ENCODE assay signal across 1 cellular context in genomic region chr12:632102-632696, GRCh38.
TF ChIP-seq lines count a peak whose summit lies in the region.

No MANE protein-coding gene starts in this region.

TF ChIP-seq in HepG2, 621 proteins besides CTCF, POLR2A, EP300 and RAD21 (continued from another document):
- TF ChIP-seq GRHL1 (CRISPR knock-in tag; conservative IDR thresholded peaks at IDR 0.05) (no peak), SKI (IDR thresholded peaks at IDR 0.05; ENCODE audit: partially characterized antibody) (peak; percentile 87), HNF1B (CRISPR knock-in tag; IDR thresholded peaks at IDR 0.05) (peak; percentile 42; the same call in 1 of the 2 replicates), ZNF891 (CRISPR knock-in tag; IDR thresholded peaks at IDR 0.05) (no peak), ESRRA (CRISPR knock-in tag; IDR thresholded peaks at IDR 0.05; ENCODE audit: low read depth) (no peak), ZSCAN25 (CRISPR knock-in tag; IDR thresholded peaks at IDR 0.05) (peak; percentile 91), ZNF121 (CRISPR knock-in tag; IDR thresholded peaks at IDR 0.05) (0 out of 2 replicates have a peak, but pooled peaks have one; percentile 20), BRF2 (CRISPR knock-in tag; IDR thresholded peaks at IDR 0.05) (no peak), ZKSCAN8 (CRISPR knock-in tag; IDR thresholded peaks at IDR 0.05; ENCODE audit: borderline replicate concordance) (no peak; the same call in 1 of the 2 replicates), ZNF883 (CRISPR knock-in tag; IDR thresholded peaks at IDR 0.05; ENCODE audit: not compliant biosample characterization) (no peak), CCAR2 (optimal IDR thresholded peaks at IDR 0.05; ENCODE audit: low read depth, low read length) (no peak), SMYD3 (CRISPR knock-in tag; IDR thresholded peaks at IDR 0.05) (no peak), FOXO1 (CRISPR knock-in tag; IDR thresholded peaks at IDR 0.05) (peak; percentile 67; the same call in 1 of the 2 replicates), HMGXB4 (CRISPR knock-in tag; IDR thresholded peaks at IDR 0.05; ENCODE audit: borderline replicate concordance in 1 of 2, low read depth in 1 of 2) (no peak), SALL1 (CRISPR knock-in tag; IDR thresholded peaks at IDR 0.05) (peak; percentile 34), CSRNP2 (CRISPR knock-in tag; conservative IDR thresholded peaks at IDR 0.05; ENCODE audit: low read depth) (no peak), TOPORS (CRISPR knock-in tag; IDR thresholded peaks at IDR 0.05) (no peak), E2F5 (CRISPR knock-in tag; conservative IDR thresholded peaks at IDR 0.05) (no peak), PAF1 (CRISPR knock-in tag; IDR thresholded peaks at IDR 0.05) (no peak), FOXA1 (IDR thresholded peaks at IDR 0.05) (peak; percentile 60; the same call in 1 of the 2 replicates), FOXA1 (CRISPR knock-in tag; IDR thresholded peaks at IDR 0.05) (peak; percentile 70), FOSL2 (CRISPR knock-in tag; IDR thresholded peaks at IDR 0.05) (peak; percentile 56; the same call in 1 of the 2 replicates), ZNF337 (CRISPR knock-in tag; IDR thresholded peaks at IDR 0.05; ENCODE audit: borderline replicate concordance, low read depth) (no peak), RNF2 (conservative IDR thresholded peaks at IDR 0.05; ENCODE audit: low read depth) (no peak), TARDBP (CRISPR knock-in tag; IDR thresholded peaks at IDR 0.05) (peak; percentile 53; the same call in 1 of the 2 replicates), GFI1 (CRISPR knock-in tag; IDR thresholded peaks at IDR 0.05; ENCODE audit: borderline replicate concordance) (peak; percentile 99), ZBTB1 (CRISPR knock-in tag; IDR thresholded peaks at IDR 0.05; ENCODE audit: borderline replicate concordance) (no peak), THAP7 (CRISPR knock-in tag; IDR thresholded peaks at IDR 0.05) (no peak), XRCC5 (optimal IDR thresholded peaks at IDR 0.05; ENCODE audit: low read length) (no peak), RAD51 (IDR thresholded peaks at IDR 0.05; ENCODE audit: borderline replicate concordance) (no peak), DR1 (CRISPR knock-in tag; IDR thresholded peaks at IDR 0.05) (no peak), KIAA2018 (CRISPR knock-in tag; IDR thresholded peaks at IDR 0.05; ENCODE audit: borderline replicate concordance) (no peak), CREB1 (IDR thresholded peaks at IDR 0.05) (no peak), CREB1 (CRISPR knock-in tag; IDR thresholded peaks at IDR 0.05) (peak; percentile 57; the same call in 1 of the 2 replicates), JUNB (CRISPR knock-in tag; IDR thresholded peaks at IDR 0.05; ENCODE audit: borderline replicate concordance) (no peak)
